In the genomic region with DNA sequence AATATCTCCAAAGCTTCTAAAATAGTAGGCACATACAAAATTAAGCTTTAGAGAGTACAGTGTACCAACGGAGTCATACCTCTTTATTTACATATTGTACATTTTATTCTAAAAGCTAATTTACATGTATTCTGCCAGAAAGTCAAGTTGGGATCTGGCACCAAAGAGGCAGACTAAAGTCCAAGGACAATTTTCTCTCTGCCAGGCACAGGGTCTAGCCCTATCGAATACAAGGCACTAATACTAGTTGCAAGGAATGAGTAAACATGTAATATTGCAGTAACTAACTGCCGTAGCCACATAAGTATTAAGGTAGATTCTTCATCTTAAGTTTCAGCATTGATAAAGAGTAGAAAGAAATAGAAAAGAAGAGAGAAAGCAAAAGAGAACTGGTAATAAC, we compare ENCODE assay signal across 10 cellular contexts.
"Had no signal": no experiment of that assay in that cellular context is flagged by ENCODE, and none has a peak within 500 bp of the region (broad histone marks: within the 10 kb centered on the region; RNA-seq: fewer than 3 reads in every experiment).

No MANE protein-coding gene starts in this region.

- H3K4me3 ChIP-seq: GM23248, HAP-1, K562 had no signal

- DNase-seq: GM23248, GOT3, H7, HFFc6, IMR-90, KG1 had no signal

- H3K9me3 ChIP-seq: HAP-1 had no signal

- ATAC-seq: HCT116, K562 had no signal

- H3K27ac ChIP-seq: GM23248, HL-60 had no signal

- H2AFZ ChIP-seq: GM23248 had no signal

- H3K36me3 ChIP-seq: HAP-1 had no signal

- H3K9ac ChIP-seq: GM23248 had no signal

- FAIRE-seq: K562 had no signal

- H3K4me1 ChIP-seq: HAP-1 had no signal
